ENCODE assay signal across 8 cellular contexts in the genomic region with DNA sequence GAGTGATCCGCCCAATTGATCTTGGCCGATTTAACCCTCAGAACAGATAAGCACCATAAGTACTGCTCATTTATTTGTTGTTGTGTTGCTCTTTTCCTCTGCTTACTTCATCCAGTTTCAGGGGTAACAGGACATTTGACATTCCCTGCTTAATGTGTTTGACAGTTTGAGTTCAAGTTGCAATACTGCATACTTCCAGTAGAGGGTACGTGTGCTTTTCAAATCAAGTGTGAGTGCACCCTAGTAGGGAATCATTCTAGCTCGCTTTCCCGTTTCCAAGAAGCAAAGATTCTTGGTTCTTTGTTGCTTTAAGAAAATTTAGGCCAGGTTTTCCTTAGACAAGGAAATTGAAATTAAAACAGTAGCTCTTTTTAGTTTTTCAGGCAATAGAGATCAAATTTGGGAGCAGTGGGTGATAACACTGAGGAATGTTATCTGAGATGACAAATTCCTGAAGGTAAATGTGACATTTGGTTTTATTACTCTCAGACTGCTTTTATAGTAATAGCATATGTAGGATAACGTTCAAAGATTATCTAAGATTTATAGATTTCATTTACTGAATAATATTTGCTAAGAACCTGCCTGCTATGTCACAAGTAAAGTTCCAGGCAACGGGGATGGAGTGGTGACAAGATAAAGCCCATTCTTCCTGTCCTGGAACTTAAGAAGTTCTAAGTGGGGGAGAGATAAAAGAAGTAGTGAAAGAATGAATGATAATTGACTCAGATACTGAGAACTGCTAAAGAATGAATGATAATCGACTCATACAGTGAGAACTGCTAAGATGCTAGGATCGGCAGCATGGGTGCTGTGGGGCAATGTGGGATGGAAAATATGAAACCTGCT.
DNase-seq lines count a peak whose midpoint lies in the region; ATAC-seq, FAIRE-seq and TF ChIP-seq lines count a peak whose summit lies in the region.

No MANE protein-coding gene starts in this region.

- intact Hi-C loops in esophagus squamous epithelium (cut with DNase I), result no loop called here

- no peaks in the 10 kb centered on the region for H3K79me2 ChIP-seq in DOHH2 (ENCODE audit: control insufficient read depth, low read length)

- no peak overlapping the region for H3K4me3 ChIP-seq in DOHH2 (ENCODE audit: low read length)
- no peak overlapping the region for H3K4me3 ChIP-seq in esophagus squamous epithelium

- H3K4me1 ChIP-seq in DOHH2 (ENCODE audit: control insufficient read depth, low read length) (no peaks in the 10 kb centered on the region), esophagus squamous epithelium (no peaks in the 10 kb centered on the region)

- H3K27me3 Mint-ChIP-seq in neural crest cell (ENCODE audit: low read depth), result peaks cover 12% of the 10 kb centered on the region

- no peak overlapping the region for H3K4me3 Mint-ChIP-seq in neural crest cell

- WGBS in esophagus squamous epithelium, 2 donors, result 33 to 37% methylated on average over 9 of the region's 9 CpGs

- H3K9me3 Mint-ChIP-seq in neural crest cell, result no peaks in the 10 kb centered on the region

- H3K27ac ChIP-seq in DOHH2 (ENCODE audit: low read depth, low read length), result no peak overlapping the region
- no peak overlapping the region for H3K27ac ChIP-seq in esophagus squamous epithelium

- H3K4me2 ChIP-seq in DOHH2 (ENCODE audit: low read length), result no peak overlapping the region

- H3F3A ChIP-seq in DOHH2 (ENCODE audit: control insufficient read depth, insufficient read depth), result no peaks in the 10 kb centered on the region

- H3K36me3 ChIP-seq in DOHH2 (ENCODE audit: control insufficient read depth, low read length), result no peaks in the 10 kb centered on the region
- H3K36me3 ChIP-seq in esophagus squamous epithelium, result no peaks in the 10 kb centered on the region

- peaks cover 39% of the 10 kb centered on the region for H3K27me3 ChIP-seq in DOHH2 (ENCODE audit: control insufficient read depth, low read length)
- H3K27me3 ChIP-seq in esophagus squamous epithelium, result peaks cover 0 to 44% (median 0%) of the 10 kb centered on the region in 4 donors

- H3K9me3 ChIP-seq in DOHH2 (ENCODE audit: control insufficient read depth, insufficient read depth, low read length), result no peaks in the 10 kb centered on the region
- H3K9me3 ChIP-seq in esophagus squamous epithelium, result no peaks in the 10 kb centered on the region

- no peak overlapping the region for H3K27ac Mint-ChIP-seq in neural crest cell (ENCODE audit: unreplicated experiment)

- ATAC-seq in GM19397 (IDR thresholded peaks at IDR 0.05; ENCODE audit: unreplicated experiment) (peak; percentile 54), HG03025 (IDR thresholded peaks at IDR 0.05; ENCODE audit: low FRiP score, unreplicated experiment) (no peak), HG03045 (IDR thresholded peaks at IDR 0.05; ENCODE audit: unreplicated experiment) (no peak)

- no peaks in the 10 kb centered on the region for H3K9me2 ChIP-seq in DOHH2 (replicated peaks; ENCODE audit: control insufficient read depth, low read length)

- TF ChIP-seq CTCF in DOHH2 (IDR thresholded peaks at IDR 0.05; ENCODE audit: low read depth, low read length, poor library complexity, severe bottlenecking), result peak; percentile 83
- TF ChIP-seq CTCF in esophagus squamous epithelium (IDR thresholded peaks at IDR 0.05), result peak; percentile 65 to 86 (median 81)
- TF ChIP-seq CTCF in neural crest cell (conservative IDR thresholded peaks at IDR 0.05), result peak; percentile 86

- DNase-seq in HS-5 (ENCODE audit: low read depth) (peak; percentile 34), RCC 7860 (ENCODE audit: low spot score) (peak; percentile 27), esophagus squamous epithelium (lab: John Stamatoyannopoulos, UW) (no peak), neural crest cell (ENCODE audit: low read depth, low spot score) (peak; percentile 12)

- H3K4me1 Mint-ChIP-seq in neural crest cell, result no peaks in the 10 kb centered on the region

- no peaks in the 10 kb centered on the region for H4K20me1 ChIP-seq in DOHH2 (ENCODE audit: control insufficient read depth, insufficient read depth, low read depth, low read length)

- TF ChIP-seq POLR2A in esophagus squamous epithelium (IDR thresholded peaks at IDR 0.05), result no peak

- FAIRE-seq in RCC 7860 (lab: Jason Lieb, UNC), result peak; percentile 63

- H3K36me3 Mint-ChIP-seq in neural crest cell (ENCODE audit: low read depth), result no peaks in the 10 kb centered on the region
